Comparison of ENCODE assay signal across 8 cellular contexts in the genomic region with DNA sequence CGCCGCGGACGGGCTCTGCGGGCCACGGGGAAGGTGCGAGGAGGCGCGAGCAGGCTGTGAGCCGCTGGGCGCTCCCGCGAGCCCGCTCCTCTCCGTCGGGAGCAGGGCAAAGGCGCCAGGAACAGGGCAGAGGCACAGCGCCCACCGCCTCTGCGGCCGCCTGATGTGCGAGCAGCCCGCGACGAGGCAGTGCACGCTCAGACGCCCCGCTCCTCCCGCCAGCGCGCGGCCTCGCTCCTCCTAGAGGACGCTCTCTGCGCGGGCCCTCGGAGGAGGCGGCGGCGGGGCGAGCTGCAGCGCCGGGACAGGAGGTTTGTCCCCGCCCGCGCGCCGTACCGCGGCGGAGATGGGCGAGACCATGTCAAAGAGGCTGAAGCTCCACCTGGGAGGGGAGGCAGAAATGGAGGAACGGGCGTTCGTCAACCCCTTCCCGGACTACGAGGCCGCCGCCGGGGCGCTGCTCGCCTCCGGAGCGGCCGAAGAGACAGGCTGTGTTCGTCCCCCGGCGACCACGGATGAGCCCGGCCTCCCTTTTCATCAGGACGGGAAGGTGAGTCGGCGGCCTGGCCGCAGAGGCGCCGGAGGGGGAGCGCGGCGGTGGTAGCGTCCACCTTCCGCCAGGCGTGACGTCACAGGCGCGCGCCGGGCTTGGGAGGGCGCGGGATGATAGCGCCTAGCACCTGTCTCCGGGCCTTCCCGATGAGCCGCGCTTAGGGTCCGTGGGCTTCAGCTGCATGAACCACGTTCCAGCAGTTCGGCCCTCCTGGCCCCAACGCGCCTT. TPM values are rescaled to one million over a fixed set of nuclear protein-coding genes. Genes with fewer than 3 reads are reported as not detected.
DNase-seq lines count a peak whose midpoint lies in the region; ATAC-seq, FAIRE-seq and TF ChIP-seq lines count a peak whose summit lies in the region.

No MANE protein-coding gene starts in this region.

- no peaks in the 10 kb centered on the region for H3K27me3 ChIP-seq in right atrium auricular region
- H3K27me3 ChIP-seq in psoas muscle (ENCODE audit: insufficient read depth in 3 of 3, low read length in 2 of 3), result no peaks in the 10 kb centered on the region

- peak; percentile 97 for FAIRE-seq in urothelium cell line (lab: Jason Lieb, UNC)

- TF ChIP-seq CTCF in right atrium auricular region (IDR thresholded peaks at IDR 0.05), result peak; percentile 31 to 53
- peak; percentile 29 for TF ChIP-seq CTCF in psoas muscle (IDR thresholded peaks at IDR 0.05)

- H3K4me1 ChIP-seq in right atrium auricular region, result peaks cover 0 to 19% of the 10 kb centered on the region in 2 donors
- H3K4me1 ChIP-seq in psoas muscle, result peaks cover 13% of the 10 kb centered on the region

- intact Hi-C loops in psoas muscle (cut with DNase I), result loop anchor here in 1 of 2 donors (1.0 to 10.0 kb wide), 4 partner anchors 41 to 599 kb away; partner anchors contain the start of gene NIPSNAP2

- ATAC-seq in HG02870 (IDR thresholded peaks at IDR 0.05; ENCODE audit: unreplicated experiment) (peak; percentile 82), psoas muscle (peak; percentile 97 to 98 (median 98))

- TF ChIP-seq POLR2A in GM15510 (IDR thresholded peaks at IDR 0.05; ENCODE audit: borderline replicate concordance, extremely low read depth, insufficient read length), result peak; percentile 85

- H3K27ac ChIP-seq in right atrium auricular region, result peak overlapping the region; percentile 96 to 98
- peak overlapping the region; percentile 100 for H3K27ac ChIP-seq in psoas muscle

- 0 to 1% (median 1%) methylated on average over 60 to 99 of the region's 99 CpGs for WGBS in psoas muscle, 3 donors

- H3K4me3 ChIP-seq in right atrium auricular region (peak overlapping the region; percentile 92 to 94), psoas muscle (peak overlapping the region; percentile 88)

- H3K9me3 ChIP-seq in right atrium auricular region, result no peaks in the 10 kb centered on the region
- H3K9me3 ChIP-seq in psoas muscle, result no peaks in the 10 kb centered on the region

- DNase-seq in NCI-H1436 treated with DMSO at 0.1 percent for 48 hours (lab: John Stamatoyannopoulos, UW) (peak; percentile 39), T-helper 1 cell (peak; percentile 91 to 97 (median 92)), amygdala (lab: John Stamatoyannopoulos, UW) (peak; percentile 59 to 100 (median 93)), right atrium auricular region (ENCODE audit: low spot score) (peak; percentile 95), psoas muscle (peak; percentile 97 to 98), urothelium cell line (ENCODE audit: low spot score) (peak; percentile 96)

- H3K36me3 ChIP-seq in right atrium auricular region (no peaks in the 10 kb centered on the region), psoas muscle (ENCODE audit: insufficient read depth in 1 of 2, low read depth in 1 of 2) (no peaks in the 10 kb centered on the region)

RNA-seq across cellular contexts. Expression of gene LANCL2, which starts 0.7 kb away (rescaled TPM):
- total RNA-seq in right atrium auricular region (10 to 100 TPM in 1 of 2 donors, 1 to 10 TPM in 1; 6.7 to 10.6 TPM), psoas muscle (10 to 100 TPM in 2 of 4 donors, 1 to 10 TPM in 2; 6.6 to 16.9 (median 10.6) TPM)
- polyA plus RNA-seq in psoas muscle, result 1 to 10 TPM; 5.4 to 9.6 (median 6.4) TPM

Comparison
In these comparisons a context has a peak if more than half of its experiments do, and no peak if none do; other contexts are left out.
1. Peak in every context shown above with its lines: DNase-seq, ATAC-seq, H3K4me3 ChIP-seq and H3K27ac ChIP-seq.
2. DNase-seq: peak in every context shown above with its lines; median percentile 98 in psoas muscle; 96 in urothelium cell line; 95 in right atrium auricular region; 93 in amygdala; 92 in T-helper 1 cell; 39 in NCI-H1436 treated with DMSO at 0.1 percent for 48 hours.